7 cellular contexts compared by ENCODE assay signal in genomic region chr5:6525910-6526309, GRCh38.
A peak's percentile ranks its signal among the peaks of the same experiment; 100 is the strongest.
DNase-seq lines count a peak whose midpoint lies in the region; ATAC-seq and TF ChIP-seq lines count a peak whose summit lies in the region.

No MANE protein-coding gene starts in this region.

- peaks cover 12% of the 10 kb centered on the region for H3K27me3 Mint-ChIP-seq in neural progenitor cell (ENCODE audit: insufficient read depth, low read depth)
- H3K27me3 Mint-ChIP-seq in naive thymus-derived CD8-positive, alpha-beta T cell, result peaks cover 8 to 44% (median 13%) of the 10 kb centered on the region in 5 donors

- H3K27ac ChIP-seq in MM.1S (ENCODE audit: low read length) (no peak overlapping the region), neural progenitor cell (no peak overlapping the region)

- H3K4me3 ChIP-seq in MM.1S (ENCODE audit: low read length), result no peak overlapping the region
- H3K4me3 ChIP-seq in cardiac fibroblast (replicated peaks in 1 of 2; ENCODE audit: low read depth in 2 of 2, low read length in 2 of 2), result no peak overlapping the region
- H3K4me3 ChIP-seq in neural progenitor cell, result no peak overlapping the region
- H3K4me3 ChIP-seq in MG63, result no peak overlapping the region

- H3K36me3 ChIP-seq in MM.1S (replicated peaks; ENCODE audit: insufficient read depth, low read length) (no peaks in the 10 kb centered on the region), neural progenitor cell (no peaks in the 10 kb centered on the region), MG63 (no peaks in the 10 kb centered on the region)

- TF ChIP-seq CTCF in GM12872 (IDR thresholded peaks at IDR 0.05; ENCODE audit: insufficient read depth, low read depth, low read length) (peak; percentile 50; the same call in 2 of the 3 replicates), MM.1S (IDR thresholded peaks at IDR 0.05; ENCODE audit: low read length) (peak; percentile 61), cardiac fibroblast (IDR thresholded peaks at IDR 0.05; ENCODE audit: low read depth, low read length) (peak; percentile 7), neural progenitor cell (IDR thresholded peaks at IDR 0.05) (peak; percentile 66)

- H3K4me2 ChIP-seq in MM.1S (ENCODE audit: low read depth, low read length) (no peak overlapping the region), neural progenitor cell (no peak overlapping the region)

- H3K9ac ChIP-seq in MM.1S (ENCODE audit: low read length) (no peak overlapping the region), neural progenitor cell (no peak overlapping the region)

- ATAC-seq in GM21723 (IDR thresholded peaks at IDR 0.05; ENCODE audit: unreplicated experiment), result no peak
- ATAC-seq in naive thymus-derived CD8-positive, alpha-beta T cell, result no peak

- POLR2A ChIA-PET in naive thymus-derived CD8-positive, alpha-beta T cell (lab: Charles Lee), result no interaction called here

- peaks cover 4% of the 10 kb centered on the region for H3K9me3 Mint-ChIP-seq in neural progenitor cell
- H3K9me3 Mint-ChIP-seq in naive thymus-derived CD8-positive, alpha-beta T cell, result no peaks in the 10 kb centered on the region

- H4K20me1 ChIP-seq in MM.1S (ENCODE audit: insufficient read depth, low read length) (no peaks in the 10 kb centered on the region), neural progenitor cell (ENCODE audit: low read depth) (no peaks in the 10 kb centered on the region)

- no peaks in the 10 kb centered on the region for H3K4me1 ChIP-seq in MM.1S (ENCODE audit: low read length)
- H3K4me1 ChIP-seq in neural progenitor cell, result no peaks in the 10 kb centered on the region

- no peak overlapping the region for H3K4me3 Mint-ChIP-seq in neural progenitor cell
- H3K4me3 Mint-ChIP-seq in naive thymus-derived CD8-positive, alpha-beta T cell, result no peak overlapping the region

- H2AFZ ChIP-seq in MM.1S (ENCODE audit: low read length) (0 out of 2 replicates have a peak overlapping the region, but pooled peaks have one; percentile 40), neural progenitor cell (replicated peaks) (no peak overlapping the region)

- H3K9me3 ChIP-seq in MM.1S (replicated peaks; ENCODE audit: insufficient read depth, low read length) (no peaks in the 10 kb centered on the region), neural progenitor cell (ENCODE audit: low read depth) (no peaks in the 10 kb centered on the region), MG63 (no peaks in the 10 kb centered on the region; the same call in 1 of the 2 replicates)

- H3K36me3 Mint-ChIP-seq in neural progenitor cell, result no peaks in the 10 kb centered on the region
- H3K36me3 Mint-ChIP-seq in naive thymus-derived CD8-positive, alpha-beta T cell, result no peaks in the 10 kb centered on the region

- DNase-seq in MM.1S (peak; percentile 52), cardiac fibroblast (ENCODE audit: low read depth in 2 of 2) (peak in 1 of 2 donors; percentile 1), neural progenitor cell (ENCODE audit: low spot score) (peak; percentile 58), MG63 (no peak)
- DNase-seq in naive thymus-derived CD8-positive, alpha-beta T cell, result no peak

- H3K79me2 ChIP-seq in MM.1S (ENCODE audit: low read length) (no peaks in the 10 kb centered on the region), neural progenitor cell (ENCODE audit: low read depth) (no peaks in the 10 kb centered on the region)

- H3K4me1 Mint-ChIP-seq in neural progenitor cell, result no peaks in the 10 kb centered on the region
- no peaks in the 10 kb centered on the region for H3K4me1 Mint-ChIP-seq in naive thymus-derived CD8-positive, alpha-beta T cell

- H3K9me2 ChIP-seq in MM.1S (replicated peaks; ENCODE audit: insufficient read depth, low read length), result no peaks in the 10 kb centered on the region

- H3K27me3 ChIP-seq in MM.1S (replicated peaks; ENCODE audit: insufficient read depth, low read length) (no peaks in the 10 kb centered on the region), neural progenitor cell (no peaks in the 10 kb centered on the region), MG63 (no peaks in the 10 kb centered on the region; the same call in none of the 2 replicates)

- no peak overlapping the region for H3K27ac Mint-ChIP-seq in neural progenitor cell
- no peak overlapping the region for H3K27ac Mint-ChIP-seq in naive thymus-derived CD8-positive, alpha-beta T cell

- H3F3A ChIP-seq in MM.1S (ENCODE audit: insufficient read depth, low read length), result no peaks in the 10 kb centered on the region
- H3F3A ChIP-seq in neural progenitor cell (ENCODE audit: low read depth), result no peaks in the 10 kb centered on the region

Comparison
In these comparisons a context has a peak if more than half of its experiments do, and no peak if none do; other contexts are left out.
1. CTCF ChIP-seq: peak in every context shown above with its lines; median percentile 66 in neural progenitor cell; 61 in MM.1S; 50 in GM12872; 7 in cardiac fibroblast.
2. DNase-seq: peak in MM.1S (single experiment) and neural progenitor cell (single experiment); none in MG63 (single experiment) and naive thymus-derived CD8-positive, alpha-beta T cell (0 of 10).